In the genomic region with DNA sequence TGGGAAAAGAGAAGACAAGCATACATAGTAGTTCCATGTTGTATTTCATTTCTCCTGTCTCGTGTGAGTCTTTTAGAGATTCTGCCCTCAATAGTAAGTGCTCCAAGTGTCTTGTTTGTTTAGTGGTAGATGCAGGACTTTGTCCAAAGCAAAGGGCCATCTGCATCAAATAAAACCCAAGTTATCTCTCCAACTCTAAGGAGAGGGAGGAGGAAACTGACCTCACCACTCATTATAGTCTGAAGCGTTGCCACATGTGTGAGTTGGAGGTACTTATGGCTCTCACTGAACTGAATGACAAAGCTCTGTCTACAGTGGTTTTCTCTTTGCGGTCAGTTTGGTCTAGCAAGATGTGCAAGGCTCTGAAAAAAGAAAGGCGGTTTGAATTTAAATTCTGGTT, we compare ENCODE assay signal across 28 cellular contexts.
DNase-seq lines count a peak whose midpoint lies in the region; ATAC-seq and TF ChIP-seq lines count a peak whose summit lies in the region.
"Had no signal": no experiment of that assay in that cellular context is flagged by ENCODE, and none has a peak within 500 bp of the region (broad histone marks: within the 10 kb centered on the region; RNA-seq: fewer than 3 reads in every experiment).

No MANE protein-coding gene starts in this region.

- H3K9me3 Mint-ChIP-seq in WTC11, result no peaks in the 10 kb centered on the region
- no peaks in the 10 kb centered on the region for H3K9me3 Mint-ChIP-seq in CD4-positive, alpha-beta T cell
- H3K9me3 Mint-ChIP-seq: central memory CD8-positive, alpha-beta T cell; dendritic cell treated with granulocyte-macrophage colony-stimulating factor and Interleukin-4, amounts not matched to agents 40 ng/mL and 50 ng/mL, for 4 days; endodermal cell; memory B cell; nephron progenitor cell had no signal

- H3K4me3 ChIP-seq in fibroblast of villous mesenchyme (ENCODE audit: low read depth, low read length), result no peak overlapping the region
- H3K4me3 ChIP-seq: body of pancreas, left lung, ovary had no signal

- no peak for TF ChIP-seq CTCF in WTC11 (IDR thresholded peaks at IDR 0.05)
- TF ChIP-seq CTCF in fibroblast of villous mesenchyme (IDR thresholded peaks at IDR 0.05; ENCODE audit: insufficient read depth, low read depth, low read length), result no peak
- TF ChIP-seq CTCF in CD4-positive, alpha-beta T cell (IDR thresholded peaks at IDR 0.05), result no peak

- peak overlapping the region; percentile 54; the same call in 1 of the 2 replicates for H3K27ac Mint-ChIP-seq in WTC11
- no peak overlapping the region for H3K27ac Mint-ChIP-seq in CD4-positive, alpha-beta T cell
- H3K27ac Mint-ChIP-seq: B cell; CD8-positive, alpha-beta memory T cell; dendritic cell treated with granulocyte-macrophage colony-stimulating factor and Interleukin-4, amounts not matched to agents 40 ng/mL and 50 ng/mL, for 4 days; endodermal cell; memory B cell; nephron progenitor cell had no signal

- H3K4me1 Mint-ChIP-seq in WTC11, result peaks cover 22% of the 10 kb centered on the region
- no peaks in the 10 kb centered on the region for H3K4me1 Mint-ChIP-seq in CD4-positive, alpha-beta T cell (ENCODE audit: low read depth)
- H3K4me1 Mint-ChIP-seq: B cell; CD8-positive, alpha-beta memory T cell; central memory CD8-positive, alpha-beta T cell; memory B cell had no signal

- no peaks in the 10 kb centered on the region for H3K9me3 ChIP-seq in CD4-positive, alpha-beta T cell (ENCODE audit: control insufficient read depth, low read length)
- H3K9me3 ChIP-seq: body of pancreas, left lung, ovary had no signal

- no peaks in the 10 kb centered on the region for H3K27me3 Mint-ChIP-seq in WTC11 (ENCODE audit: low read depth)
- H3K27me3 Mint-ChIP-seq in CD4-positive, alpha-beta T cell, result no peaks in the 10 kb centered on the region
- H3K27me3 Mint-ChIP-seq: B cell; central memory CD8-positive, alpha-beta T cell; dendritic cell treated with granulocyte-macrophage colony-stimulating factor and Interleukin-4, amounts not matched to agents 40 ng/mL and 50 ng/mL, for 4 days; memory B cell had no signal

- no peaks in the 10 kb centered on the region for H3K27me3 ChIP-seq in CD4-positive, alpha-beta T cell (ENCODE audit: control insufficient read depth, insufficient read depth, low read length)
- H3K27me3 ChIP-seq: body of pancreas, left lung, ovary had no signal

- DNase-seq in AG08395 (ENCODE audit: low spot score), result peak; percentile 75
- DNase-seq in GM04504 (ENCODE audit: low read depth), result peak; percentile 88
- DNase-seq in WTC11 (ENCODE audit: low spot score), result no peak
- peak; percentile 33 for DNase-seq in fibroblast of villous mesenchyme (ENCODE audit: low read depth)
- no peak for DNase-seq in amniotic stem cell (lab: John Stamatoyannopoulos, UW)
- DNase-seq in CD4-positive, alpha-beta T cell, result no peak
- DNase-seq: activated T-cell treated with anti-CD3 and anti-CD28 coated beads, Interleukin-2, amount 50 U/mL, for 48 hours; body of pancreas; CD8-positive, alpha-beta memory T cell; endodermal cell; left lung; NCI-H1048; NCI-H2171 treated with DMSO at 0.1 percent for 48 hours; NCI-H510A treated with DMSO at 0.1 percent for 48 hours; nephron progenitor cell; OCI-M1; ovary; stimulated activated CD4-positive, alpha-beta T cell treated with anti-CD3 and anti-CD28 coated beads, Interleukin-15, amount 100 ng/mL, for 24 hours; stimulated activated CD4-positive, alpha-beta T cell treated with anti-CD3 and anti-CD28 coated beads, Interleukin-4, amount 100 ng/mL, for 4 hours; T-helper 1 cell; trophoblast cell had no signal

- POLR2A ChIA-PET in WTC11 (lab: Charles Lee), result no interaction called here
- POLR2A ChIA-PET in CD4-positive, alpha-beta T cell (lab: Charles Lee), result no interaction called here

- CTCF ChIA-PET in WTC11 (lab: Charles Lee), result no interaction called here
- CTCF ChIA-PET in CD4-positive, alpha-beta T cell (lab: Charles Lee), result no interaction called here

- H3K27ac ChIP-seq in CD4-positive, alpha-beta T cell (ENCODE audit: low read depth, low read length), result no peak overlapping the region
- H3K27ac ChIP-seq: body of pancreas, left lung, ovary had no signal

- no peak overlapping the region for H3K4me3 Mint-ChIP-seq in WTC11
- H3K4me3 Mint-ChIP-seq in CD4-positive, alpha-beta T cell, result no peak overlapping the region
- H3K4me3 Mint-ChIP-seq: B cell; CD8-positive, alpha-beta memory T cell; central memory CD8-positive, alpha-beta T cell; dendritic cell treated with granulocyte-macrophage colony-stimulating factor and Interleukin-4, amounts not matched to agents 40 ng/mL and 50 ng/mL, for 4 days; endodermal cell; memory B cell; nephron progenitor cell had no signal

- ATAC-seq in WTC11 (no peak), GM18502 (IDR thresholded peaks at IDR 0.05; ENCODE audit: poor library complexity, unreplicated experiment) (no peak), GM21390 (IDR thresholded peaks at IDR 0.05; ENCODE audit: unreplicated experiment) (no peak)
- ATAC-seq in CD4-positive, alpha-beta T cell (ENCODE audit: poor library complexity), result no peak
- ATAC-seq: body of pancreas, esophagus mucosa, left lung had no signal

- intact Hi-C loops in CD4-positive, alpha-beta T cell (cut with DNase I, micrococcal nuclease), result no loop called here

- peaks cover 9% of the 10 kb centered on the region for H3K36me3 Mint-ChIP-seq in WTC11
- H3K36me3 Mint-ChIP-seq in CD4-positive, alpha-beta T cell (ENCODE audit: low read depth), result no peaks in the 10 kb centered on the region
- H3K36me3 Mint-ChIP-seq: CD8-positive, alpha-beta memory T cell; memory B cell had no signal

TF ChIP-seq in WTC11, 78 proteins besides CTCF, POLR2A, EP300 and RAD21 (continues in another document):
- TF ChIP-seq, protein P1, sequence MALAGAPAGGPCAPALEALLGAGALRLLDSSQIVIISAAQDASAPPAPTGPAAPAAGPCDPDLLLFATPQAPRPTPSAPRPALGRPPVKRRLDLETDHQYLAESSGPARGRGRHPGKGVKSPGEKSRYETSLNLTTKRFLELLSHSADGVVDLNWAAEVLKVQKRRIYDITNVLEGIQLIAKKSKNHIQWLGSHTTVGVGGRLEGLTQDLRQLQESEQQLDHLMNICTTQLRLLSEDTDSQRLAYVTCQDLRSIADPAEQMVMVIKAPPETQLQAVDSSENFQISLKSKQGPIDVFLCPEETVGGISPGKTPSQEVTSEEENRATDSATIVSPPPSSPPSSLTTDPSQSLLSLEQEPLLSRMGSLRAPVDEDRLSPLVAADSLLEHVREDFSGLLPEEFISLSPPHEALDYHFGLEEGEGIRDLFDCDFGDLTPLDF (CRISPR knock-in tag; IDR thresholded peaks at IDR 0.05), result no peak
- TF ChIP-seq NR3C1 (CRISPR knock-in tag; conservative IDR thresholded peaks at IDR 0.05; ENCODE audit: low read depth), result no peak
- TF ChIP-seq, protein P2, sequence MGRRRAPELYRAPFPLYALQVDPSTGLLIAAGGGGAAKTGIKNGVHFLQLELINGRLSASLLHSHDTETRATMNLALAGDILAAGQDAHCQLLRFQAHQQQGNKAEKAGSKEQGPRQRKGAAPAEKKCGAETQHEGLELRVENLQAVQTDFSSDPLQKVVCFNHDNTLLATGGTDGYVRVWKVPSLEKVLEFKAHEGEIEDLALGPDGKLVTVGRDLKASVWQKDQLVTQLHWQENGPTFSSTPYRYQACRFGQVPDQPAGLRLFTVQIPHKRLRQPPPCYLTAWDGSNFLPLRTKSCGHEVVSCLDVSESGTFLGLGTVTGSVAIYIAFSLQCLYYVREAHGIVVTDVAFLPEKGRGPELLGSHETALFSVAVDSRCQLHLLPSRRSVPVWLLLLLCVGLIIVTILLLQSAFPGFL (CRISPR knock-in tag; IDR thresholded peaks at IDR 0.05; ENCODE audit: borderline replicate concordance), result no peak
- no peak for TF ChIP-seq OVOL2 (CRISPR knock-in tag; IDR thresholded peaks at IDR 0.05; ENCODE audit: borderline replicate concordance)
- TF ChIP-seq MLX (CRISPR knock-in tag; IDR thresholded peaks at IDR 0.05), result no peak
- TF ChIP-seq HMGA2 (CRISPR knock-in tag; IDR thresholded peaks at IDR 0.05), result no peak
- no peak for TF ChIP-seq ZNF232 (CRISPR knock-in tag; IDR thresholded peaks at IDR 0.05)
- TF ChIP-seq, protein P3, sequence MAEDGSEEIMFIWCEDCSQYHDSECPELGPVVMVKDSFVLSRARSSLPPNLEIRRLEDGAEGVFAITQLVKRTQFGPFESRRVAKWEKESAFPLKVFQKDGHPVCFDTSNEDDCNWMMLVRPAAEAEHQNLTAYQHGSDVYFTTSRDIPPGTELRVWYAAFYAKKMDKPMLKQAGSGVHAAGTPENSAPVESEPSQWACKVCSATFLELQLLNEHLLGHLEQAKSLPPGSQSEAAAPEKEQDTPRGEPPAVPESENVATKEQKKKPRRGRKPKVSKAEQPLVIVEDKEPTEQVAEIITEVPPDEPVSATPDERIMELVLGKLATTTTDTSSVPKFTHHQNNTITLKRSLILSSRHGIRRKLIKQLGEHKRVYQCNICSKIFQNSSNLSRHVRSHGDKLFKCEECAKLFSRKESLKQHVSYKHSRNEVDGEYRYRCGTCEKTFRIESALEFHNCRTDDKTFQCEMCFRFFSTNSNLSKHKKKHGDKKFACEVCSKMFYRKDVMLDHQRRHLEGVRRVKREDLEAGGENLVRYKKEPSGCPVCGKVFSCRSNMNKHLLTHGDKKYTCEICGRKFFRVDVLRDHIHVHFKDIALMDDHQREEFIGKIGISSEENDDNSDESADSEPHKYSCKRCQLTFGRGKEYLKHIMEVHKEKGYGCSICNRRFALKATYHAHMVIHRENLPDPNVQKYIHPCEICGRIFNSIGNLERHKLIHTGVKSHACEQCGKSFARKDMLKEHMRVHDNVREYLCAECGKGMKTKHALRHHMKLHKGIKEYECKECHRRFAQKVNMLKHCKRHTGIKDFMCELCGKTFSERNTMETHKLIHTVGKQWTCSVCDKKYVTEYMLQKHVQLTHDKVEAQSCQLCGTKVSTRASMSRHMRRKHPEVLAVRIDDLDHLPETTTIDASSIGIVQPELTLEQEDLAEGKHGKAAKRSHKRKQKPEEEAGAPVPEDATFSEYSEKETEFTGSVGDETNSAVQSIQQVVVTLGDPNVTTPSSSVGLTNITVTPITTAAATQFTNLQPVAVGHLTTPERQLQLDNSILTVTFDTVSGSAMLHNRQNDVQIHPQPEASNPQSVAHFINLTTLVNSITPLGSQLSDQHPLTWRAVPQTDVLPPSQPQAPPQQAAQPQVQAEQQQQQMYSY (CRISPR knock-in tag; IDR thresholded peaks at IDR 0.05), result no peak

Comparison
In these comparisons a context has a peak if more than half of its experiments do, and no peak if none do; other contexts are left out.
1. DNase-seq: peak in AG08395 (single experiment), GM04504 (single experiment) and fibroblast of villous mesenchyme (single experiment); none in WTC11 (single experiment), amniotic stem cell (single experiment) and CD4-positive, alpha-beta T cell (0 of 10).